In the genomic region with DNA sequence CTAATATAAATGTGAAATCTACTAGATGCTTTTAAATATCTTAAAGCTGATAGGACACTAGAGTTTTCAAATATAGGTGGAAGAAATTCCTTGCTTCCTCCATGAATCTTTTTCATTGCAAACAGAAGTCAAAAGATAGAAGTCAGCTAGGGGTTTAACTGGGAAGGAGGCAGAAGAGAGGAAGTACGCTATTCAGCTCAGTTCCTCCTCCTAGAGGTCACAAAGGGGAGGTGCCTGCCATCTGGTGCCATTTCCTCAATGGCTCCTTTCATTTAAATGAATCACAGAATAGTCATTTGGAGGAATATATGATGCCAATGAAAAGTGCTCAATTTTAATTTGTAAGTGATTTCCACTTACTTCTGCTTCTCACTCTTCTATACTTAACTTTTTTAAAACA, we compare ENCODE assay signal across 1 cellular context.
TF ChIP-seq lines count a peak whose summit lies in the region.

No MANE protein-coding gene starts in this region.

TF ChIP-seq in SK-N-SH, 30 proteins besides CTCF, POLR2A, EP300 and RAD21 (continued from another document):
- TF ChIP-seq, protein P1, sequence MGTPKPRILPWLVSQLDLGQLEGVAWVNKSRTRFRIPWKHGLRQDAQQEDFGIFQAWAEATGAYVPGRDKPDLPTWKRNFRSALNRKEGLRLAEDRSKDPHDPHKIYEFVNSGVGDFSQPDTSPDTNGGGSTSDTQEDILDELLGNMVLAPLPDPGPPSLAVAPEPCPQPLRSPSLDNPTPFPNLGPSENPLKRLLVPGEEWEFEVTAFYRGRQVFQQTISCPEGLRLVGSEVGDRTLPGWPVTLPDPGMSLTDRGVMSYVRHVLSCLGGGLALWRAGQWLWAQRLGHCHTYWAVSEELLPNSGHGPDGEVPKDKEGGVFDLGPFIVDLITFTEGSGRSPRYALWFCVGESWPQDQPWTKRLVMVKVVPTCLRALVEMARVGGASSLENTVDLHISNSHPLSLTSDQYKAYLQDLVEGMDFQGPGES (IDR thresholded peaks at IDR 0.05; ENCODE audit: low read depth, low read length) = no peak
- TF ChIP-seq FOXM1 (IDR thresholded peaks at IDR 0.05; ENCODE audit: low read depth) = no peak
